In genomic region chr11:101706541-101706940, GRCh38 we compare ENCODE assay signal across 19 cellular contexts.
DNase-seq lines count a peak whose midpoint lies in the region; TF ChIP-seq lines count a peak whose summit lies in the region.
"Had no signal": no experiment of that assay in that cellular context is flagged by ENCODE, and none has a peak within 500 bp of the region (broad histone marks: within the 10 kb centered on the region; RNA-seq: fewer than 3 reads in every experiment).

No MANE protein-coding gene starts in this region.

- no peaks in the 10 kb centered on the region for H3K36me3 Mint-ChIP-seq in type B pancreatic cell

- H3K27ac Mint-ChIP-seq in type B pancreatic cell: no peak overlapping the region
- H3K27ac Mint-ChIP-seq: activated CD8-positive, alpha-beta T cell treated with anti-CD3 and anti-CD28 coated beads, Interleukin-2, amount 10 ng/mL, durations not matched to agents 7 days and 5 days; activated naive CD8-positive, alpha-beta T cell treated with anti-CD3 and anti-CD28 coated beads, Interleukin-2, amount 50 U/mL, for 24 hours; activated T-helper 1 cell treated with anti-CD3 and anti-CD28 coated beads, Interleukin-12 subunit alpha, Interleukin-12 subunit beta, Interleukin-2, Interleukin-4 antibody, amounts not matched to agents 30 ng/mL and 10 ng/mL and 1 ng/mL, durations not matched to agents 14 hours and 24 hours and 36 hours had no signal

- H2BK5ac ChIP-seq in mesendoderm (ENCODE audit: low read length): no peak overlapping the region

- DNase-seq in DMS53 (lab: John Stamatoyannopoulos, UW): peak; percentile 47
- peak; percentile 6 for DNase-seq in RPMI7951 (ENCODE audit: low read depth)
- DNase-seq in epithelial cell of prostate (ENCODE audit: low read depth, low spot score): peak; percentile 48
- no peak for DNase-seq in mesendoderm
- DNase-seq in type B pancreatic cell (ENCODE audit: extremely low spot score, unreplicated experiment): no peak
- DNase-seq in effector CD4-positive, alpha-beta T cell: no peak
- DNase-seq in COLO668 (lab: John Stamatoyannopoulos, UW; ENCODE audit: unreplicated experiment): no peak
- no peak for DNase-seq in activated naive CD4-positive, alpha-beta T cell treated with anti-CD3 and anti-CD28 coated beads, Interleukin-2, amount 50 U/mL, for 16 hours
- DNase-seq: activated CD8-positive, alpha-beta T cell treated with anti-CD3 and anti-CD28 coated beads, Interleukin-2, amount 10 ng/mL, durations not matched to agents 7 days and 5 days; activated naive CD8-positive, alpha-beta T cell treated with anti-CD3 and anti-CD28 coated beads, Interleukin-2, amount 50 U/mL, for 24 hours; DMS 273 treated with DMSO at 0.1 percent for 48 hours; NCI-H1105; NCI-H748 treated with DMSO at 0.1 percent for 48 hours; small intestine; T-helper 1 cell had no signal

- H2BK120ac ChIP-seq in mesendoderm (ENCODE audit: low read depth, low read length): no peak overlapping the region

- no peak overlapping the region for H3K4me3 ChIP-seq in mesendoderm (ENCODE audit: low read length)
- H3K4me3 ChIP-seq: BLaER1, hepatocyte, thoracic aorta had no signal

- no peaks in the 10 kb centered on the region for H3K4me1 ChIP-seq in mesendoderm (ENCODE audit: control insufficient read depth, low read depth, low read length)
- H3K4me1 ChIP-seq: BLaER1 had no signal

- H3K9ac ChIP-seq in mesendoderm (ENCODE audit: low read length): no peak overlapping the region
- H3K9ac ChIP-seq: BLaER1 had no signal

- no peak overlapping the region for H3K23ac ChIP-seq in mesendoderm (ENCODE audit: low read length)

- H3K4me1 Mint-ChIP-seq in type B pancreatic cell (ENCODE audit: unreplicated experiment): no peaks in the 10 kb centered on the region
- H3K4me1 Mint-ChIP-seq: activated naive CD8-positive, alpha-beta T cell treated with anti-CD3 and anti-CD28 coated beads, Interleukin-2, amount 50 U/mL, for 24 hours had no signal

- no peak overlapping the region for H4K5ac ChIP-seq in mesendoderm (ENCODE audit: low read length)

- peaks cover 5% of the 10 kb centered on the region for H3K27me3 Mint-ChIP-seq in type B pancreatic cell
- H3K27me3 Mint-ChIP-seq: activated naive CD8-positive, alpha-beta T cell treated with anti-CD3 and anti-CD28 coated beads, Interleukin-2, amount 50 U/mL, for 24 hours had no signal

- no peak overlapping the region for H3K4ac ChIP-seq in mesendoderm (ENCODE audit: low read depth, low read length)

- no peaks in the 10 kb centered on the region for H3K36me3 ChIP-seq in mesendoderm (ENCODE audit: control insufficient read depth, insufficient read depth, low read length)
- H3K36me3 ChIP-seq: BLaER1, thoracic aorta had no signal

- H4K8ac ChIP-seq in mesendoderm (ENCODE audit: low read depth, low read length): no peak overlapping the region

- no CpG with 5 or more reads among the region's 2 CpGs for WGBS in mesendoderm (ENCODE audit: extremely low coverage, insufficient coverage, low lambda C conversion rate)

- H3K18ac ChIP-seq in mesendoderm (ENCODE audit: low read length): peak overlapping the region; percentile 60

- H3K27ac ChIP-seq in epithelial cell of prostate: peak overlapping the region; percentile 3
- H3K27ac ChIP-seq in mesendoderm (ENCODE audit: low read depth, low read length): no peak overlapping the region
- H3K27ac ChIP-seq: BLaER1, hepatocyte, thoracic aorta had no signal

- TF ChIP-seq CTCF in type B pancreatic cell (conservative IDR thresholded peaks at IDR 0.05): no peak

- no peak overlapping the region for H3K4me2 ChIP-seq in mesendoderm (ENCODE audit: low read length)
- H3K4me2 ChIP-seq: BLaER1, hepatocyte had no signal

- H3K79me2 ChIP-seq in mesendoderm (ENCODE audit: control insufficient read depth, insufficient read depth, low read length): no peaks in the 10 kb centered on the region
- H3K79me2 ChIP-seq: hepatocyte had no signal

- peaks cover 8% of the 10 kb centered on the region for H3K9me3 Mint-ChIP-seq in type B pancreatic cell
- H3K9me3 Mint-ChIP-seq: activated T-helper 1 cell treated with anti-CD3 and anti-CD28 coated beads, Interleukin-12 subunit alpha, Interleukin-12 subunit beta, Interleukin-2, Interleukin-4 antibody, amounts not matched to agents 30 ng/mL and 10 ng/mL and 1 ng/mL, durations not matched to agents 14 hours and 24 hours and 36 hours had no signal

- no peak overlapping the region for H2AK5ac ChIP-seq in mesendoderm (ENCODE audit: low read length)

- no peak overlapping the region for H3K56ac ChIP-seq in mesendoderm (ENCODE audit: low read length)

- H2BK15ac ChIP-seq in mesendoderm (replicated peaks; ENCODE audit: low read depth): no peak overlapping the region

- H3K27me3 ChIP-seq in mesendoderm (ENCODE audit: insufficient read depth, low read length, poor library complexity): no peaks in the 10 kb centered on the region
- H3K27me3 ChIP-seq: BLaER1, hepatocyte had no signal

- no peaks in the 10 kb centered on the region for H3K79me1 ChIP-seq in mesendoderm (ENCODE audit: low read length)

- no peak overlapping the region for H3K4me3 Mint-ChIP-seq in type B pancreatic cell
- H3K4me3 Mint-ChIP-seq: activated CD8-positive, alpha-beta T cell treated with anti-CD3 and anti-CD28 coated beads, Interleukin-2, amount 10 ng/mL, durations not matched to agents 7 days and 5 days; activated naive CD8-positive, alpha-beta T cell treated with anti-CD3 and anti-CD28 coated beads, Interleukin-2, amount 50 U/mL, for 24 hours; activated T-helper 1 cell treated with anti-CD3 and anti-CD28 coated beads, Interleukin-12 subunit alpha, Interleukin-12 subunit beta, Interleukin-2, Interleukin-4 antibody, amounts not matched to agents 30 ng/mL and 10 ng/mL and 1 ng/mL, durations not matched to agents 14 hours and 24 hours and 36 hours had no signal

Comparison
In these comparisons a context has a peak if more than half of its experiments do, and no peak if none do; other contexts are left out.
1. DNase-seq: peak in DMS53 (single experiment), RPMI7951 (single experiment) and epithelial cell of prostate (single experiment); none in mesendoderm (single experiment), type B pancreatic cell (single experiment), effector CD4-positive, alpha-beta T cell (single experiment), COLO668 (single experiment) and activated naive CD4-positive, alpha-beta T cell treated with anti-CD3 and anti-CD28 coated beads, Interleukin-2, amount 50 U/mL, for 16 hours (single experiment).